Comparison of ENCODE assay signal across 8 cellular contexts in genomic region chr1:212792396-212792908, GRCh38. TPM values are rescaled to one million over a fixed set of nuclear protein-coding genes. Genes with fewer than 3 reads are reported as not detected.
DNase-seq lines count a peak whose midpoint lies in the region; ATAC-seq lines count a peak whose summit lies in the region.

No MANE protein-coding gene starts in this region.

- H2AFZ ChIP-seq in ACC112 (ENCODE audit: low read length, unreplicated experiment), result peak overlapping the region; percentile 98

- H3K9me3 ChIP-seq in muscle layer of duodenum (ENCODE audit: control insufficient read depth in 1 of 2, low read length in 2 of 2), result no peaks in the 10 kb centered on the region

- ATAC-seq in central memory CD8-positive, alpha-beta T cell (replicated peaks; ENCODE audit: extremely low read depth, poor library complexity, severe bottlenecking), result no peak
- no peak for ATAC-seq in GM21737 (IDR thresholded peaks at IDR 0.05; ENCODE audit: unreplicated experiment)

- peaks cover 14% of the 10 kb centered on the region for H3K36me3 Mint-ChIP-seq in central memory CD8-positive, alpha-beta T cell (ENCODE audit: insufficient read depth)

- H3K4me1 ChIP-seq in ACC112 (ENCODE audit: control insufficient read depth, insufficient read depth, low read length, unreplicated experiment) (peaks cover 13% of the 10 kb centered on the region), muscle layer of duodenum (ENCODE audit: control insufficient read depth in 1 of 2, insufficient read depth in 2 of 2, low read length in 2 of 2) (peaks cover 4 to 21% of the 10 kb centered on the region in 2 donors)

- no peak for DNase-seq in Jurkat, Clone E6-1 (ENCODE audit: low read depth, low spot score)
- DNase-seq in central memory CD8-positive, alpha-beta T cell (ENCODE audit: low spot score in 2 of 2), result no peak
- no peak for DNase-seq in DMS 273 treated with DMSO at 0.1 percent for 48 hours (lab: John Stamatoyannopoulos, UW)
- DNase-seq in mucosa of gallbladder (ENCODE audit: low spot score), result no peak
- no peak for DNase-seq in kidney glomerular epithelial cell (lab: John Stamatoyannopoulos, UW)

- H3K4me3 ChIP-seq in ACC112 (ENCODE audit: low read depth, low read length) (peak overlapping the region; percentile 96), muscle layer of duodenum (ENCODE audit: low read depth in 1 of 2, low read length in 2 of 2) (peak overlapping the region; percentile 96 to 99)
- peak overlapping the region; percentile 97 for H3K4me3 ChIP-seq in Jurkat, Clone E6-1 (ENCODE audit: low read length)

- H3K27ac ChIP-seq in ACC112 (ENCODE audit: low read depth, low read length) (peak overlapping the region; percentile 74), muscle layer of duodenum (ENCODE audit: low read length) (peak overlapping the region; percentile 99)

- H3K36me3 ChIP-seq in ACC112 (ENCODE audit: insufficient read depth, low read length) (no peaks in the 10 kb centered on the region), muscle layer of duodenum (ENCODE audit: control insufficient read depth in 1 of 2, insufficient read depth in 2 of 2, low read length in 2 of 2) (peaks cover 0 to 6% of the 10 kb centered on the region in 2 donors)

- peaks cover 23% of the 10 kb centered on the region for H3K79me2 ChIP-seq in ACC112 (ENCODE audit: control insufficient read depth, insufficient read depth, low read length, unreplicated experiment)

- peak overlapping the region; percentile 94 for H3K4me3 Mint-ChIP-seq in central memory CD8-positive, alpha-beta T cell

- H3K9me3 Mint-ChIP-seq in central memory CD8-positive, alpha-beta T cell, result no peaks in the 10 kb centered on the region

- no peaks in the 10 kb centered on the region for H3K27me3 ChIP-seq in ACC112 (ENCODE audit: insufficient read depth, low read length)
- no peaks in the 10 kb centered on the region for H3K27me3 ChIP-seq in muscle layer of duodenum (ENCODE audit: low read depth, low read length)

- H3K4me1 Mint-ChIP-seq in central memory CD8-positive, alpha-beta T cell, result peaks cover 24% of the 10 kb centered on the region

- H3K27me3 Mint-ChIP-seq in central memory CD8-positive, alpha-beta T cell, result no peaks in the 10 kb centered on the region

- peak overlapping the region; percentile 98 for H3K27ac Mint-ChIP-seq in central memory CD8-positive, alpha-beta T cell (ENCODE audit: low read depth)

RNA-seq across cellular contexts. Expression of gene TATDN3, which starts 0.8 kb away (rescaled TPM):
- 33.9 TPM for polyA plus RNA-seq in Jurkat, Clone E6-1 (2012; ENCODE audit: insufficient read depth, insufficient read length)
- total RNA-seq in mucosa of gallbladder, result 10.1 TPM

RNA-seq across cellular contexts. Expression of gene NSL1, which starts 0.9 kb away (rescaled TPM):
- 60.4 TPM for polyA plus RNA-seq in Jurkat, Clone E6-1 (2012; ENCODE audit: insufficient read depth, insufficient read length)
- total RNA-seq in mucosa of gallbladder, result 29.7 TPM

RNA-seq across cellular contexts. Expression of gene SPATA45, which starts 55.0 kb away (rescaled TPM):
- polyA plus RNA-seq in Jurkat, Clone E6-1 (2012; ENCODE audit: insufficient read depth, insufficient read length), result not detected
- 0.60 TPM for total RNA-seq in mucosa of gallbladder
